Comparison of ENCODE assay signal across 20 cellular contexts in genomic region chr6:88748141-88748540, GRCh38.
"Had no signal": no experiment of that assay in that cellular context is flagged by ENCODE, and none has a peak within 500 bp of the region (broad histone marks: within the 10 kb centered on the region; RNA-seq: fewer than 3 reads in every experiment).

No MANE protein-coding gene starts in this region.

- H3K27ac ChIP-seq: breast epithelium, gastrocnemius medialis, heart right ventricle, left ventricle myocardium inferior, suprapubic skin, transverse colon, uterus had no signal

- H3K27me3 Mint-ChIP-seq: activated CD4-positive, alpha-beta T cell treated with anti-CD3 and anti-CD28 coated beads, Interleukin-2, amount 10 ng/mL, durations not matched to agents 7 days and 5 days; activated naive CD4-positive, alpha-beta T cell treated with anti-CD3 and anti-CD28 coated beads, Interleukin-2, amount 10 ng/mL, durations not matched to agents 7 days and 5 days; effector memory CD8-positive, alpha-beta T cell; progenitor cell of endocrine pancreas; stimulated activated naive CD8-positive, alpha-beta T cell treated with anti-CD3 and anti-CD28 coated beads, Interleukin-15, amount 100 ng/mL, for 72 hours had no signal

- H3K27ac Mint-ChIP-seq: activated CD4-positive, alpha-beta T cell treated with anti-CD3 and anti-CD28 coated beads, Interleukin-2, amount 10 ng/mL, durations not matched to agents 7 days and 5 days; activated naive CD4-positive, alpha-beta T cell treated with anti-CD3 and anti-CD28 coated beads, Interleukin-2, amount 10 ng/mL, durations not matched to agents 7 days and 5 days; effector memory CD8-positive, alpha-beta T cell; progenitor cell of endocrine pancreas had no signal

- H3K4me1 ChIP-seq: breast epithelium, gastrocnemius medialis, heart right ventricle, left ventricle myocardium inferior, suprapubic skin, transverse colon, uterus had no signal

- H3K36me3 ChIP-seq: breast epithelium, gastrocnemius medialis, left ventricle myocardium inferior, suprapubic skin, transverse colon, uterus had no signal

- ATAC-seq: activated CD4-positive, CD25-positive, alpha-beta regulatory T cell treated with anti-CD3 and anti-CD28 coated beads, Interleukin-2, amount 50 U/mL, for 24 hours; activated T-cell treated with anti-CD3 and anti-CD28 coated beads, Interleukin-2, amount 50 U/mL, for 4 hours; effector memory CD8-positive, alpha-beta T cell; gastrocnemius medialis; heart right ventricle; stimulated activated naive CD8-positive, alpha-beta T cell treated with anti-CD3 and anti-CD28 coated beads, Interleukin-15, amount 100 ng/mL, for 72 hours had no signal

- H3K4me3 ChIP-seq: breast epithelium, gastrocnemius medialis, heart right ventricle, left ventricle myocardium inferior, suprapubic skin, transverse colon, uterus had no signal

- H3K36me3 Mint-ChIP-seq: activated naive CD4-positive, alpha-beta T cell treated with anti-CD3 and anti-CD28 coated beads, Interleukin-2, amount 10 ng/mL, durations not matched to agents 7 days and 5 days had no signal

- H3K4me3 Mint-ChIP-seq: activated CD4-positive, alpha-beta T cell treated with anti-CD3 and anti-CD28 coated beads, Interleukin-2, amount 10 ng/mL, durations not matched to agents 7 days and 5 days; activated naive CD4-positive, alpha-beta T cell treated with anti-CD3 and anti-CD28 coated beads, Interleukin-2, amount 10 ng/mL, durations not matched to agents 7 days and 5 days; activated T-cell treated with anti-CD3 and anti-CD28 coated beads, Interleukin-2, amount 50 U/mL, for 4 hours; effector memory CD8-positive, alpha-beta T cell; stimulated activated naive CD8-positive, alpha-beta T cell treated with anti-CD3 and anti-CD28 coated beads, Interleukin-15, amount 100 ng/mL, for 72 hours had no signal

- H3K9me3 ChIP-seq: breast epithelium, gastrocnemius medialis, heart right ventricle, left ventricle myocardium inferior, suprapubic skin, transverse colon, uterus had no signal

- H3K27me3 ChIP-seq: breast epithelium, gastrocnemius medialis, heart right ventricle, suprapubic skin, transverse colon, uterus had no signal

- H3K9me3 Mint-ChIP-seq: activated CD4-positive, alpha-beta T cell treated with anti-CD3 and anti-CD28 coated beads, Interleukin-2, amount 10 ng/mL, durations not matched to agents 7 days and 5 days; activated naive CD4-positive, alpha-beta T cell treated with anti-CD3 and anti-CD28 coated beads, Interleukin-2, amount 10 ng/mL, durations not matched to agents 7 days and 5 days; activated T-cell treated with anti-CD3 and anti-CD28 coated beads, Interleukin-2, amount 50 U/mL, for 4 hours; effector memory CD8-positive, alpha-beta T cell; stimulated activated naive CD8-positive, alpha-beta T cell treated with anti-CD3 and anti-CD28 coated beads, Interleukin-15, amount 100 ng/mL, for 72 hours had no signal

- H3K4me1 Mint-ChIP-seq: activated CD4-positive, alpha-beta T cell treated with anti-CD3 and anti-CD28 coated beads, Interleukin-2, amount 10 ng/mL, durations not matched to agents 7 days and 5 days; activated naive CD4-positive, alpha-beta T cell treated with anti-CD3 and anti-CD28 coated beads, Interleukin-2, amount 10 ng/mL, durations not matched to agents 7 days and 5 days; stimulated activated naive CD8-positive, alpha-beta T cell treated with anti-CD3 and anti-CD28 coated beads, Interleukin-15, amount 100 ng/mL, for 72 hours had no signal

- DNase-seq: activated CD4-positive, alpha-beta T cell treated with anti-CD3 and anti-CD28 coated beads, Interleukin-2, amount 10 ng/mL, durations not matched to agents 7 days and 5 days; activated CD8-positive, alpha-beta memory T cell treated with anti-CD3 and anti-CD28 coated beads, Interleukin-2, amount 50 U/mL, for 4 hours; activated effector memory CD4-positive, alpha-beta T cell treated with Interleukin-2 at 50 U/mL for 16 hours; activated naive CD4-positive, alpha-beta T cell treated with anti-CD3 and anti-CD28 coated beads, Interleukin-2, amount 10 ng/mL, durations not matched to agents 7 days and 5 days; activated T-cell treated with anti-CD3 and anti-CD28 coated beads, Interleukin-2, amount 50 U/mL, for 4 hours; dermis blood vessel endothelial cell; effector memory CD8-positive, alpha-beta T cell; gastrocnemius medialis; heart right ventricle; kidney glomerular epithelial cell; left ventricle myocardium inferior; mammary epithelial cell; stimulated activated CD4-positive, alpha-beta T cell treated with anti-CD3 and anti-CD28 coated beads, Interleukin-2, amount 100 ng/mL, for 24 hours; stimulated activated naive CD8-positive, alpha-beta T cell treated with anti-CD3 and anti-CD28 coated beads, Interleukin-15, amount 100 ng/mL, for 72 hours; transverse colon; uterus had no signal
